Comparison of ENCODE assay signal across 21 cellular contexts in the genomic region with DNA sequence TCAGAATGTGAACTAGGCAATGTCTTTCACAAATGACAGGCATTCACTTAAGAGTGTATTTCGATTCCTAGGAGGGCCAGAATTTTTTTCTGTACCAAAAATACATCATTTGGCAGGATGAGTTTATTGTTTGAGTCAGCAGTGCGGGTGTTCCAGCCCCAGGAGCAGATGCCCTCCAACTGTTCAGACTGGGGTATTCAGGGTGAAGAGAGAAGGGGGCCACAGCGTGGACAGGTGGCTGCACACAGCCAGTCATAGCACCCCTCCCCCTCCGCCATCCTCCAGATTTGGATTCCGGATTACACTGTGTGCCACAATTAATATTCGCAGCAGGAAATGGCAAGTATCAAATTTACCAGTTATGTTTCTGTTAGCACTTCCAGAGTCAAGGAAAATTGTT. TPM values are rescaled to one million over a fixed set of nuclear protein-coding genes. Genes with fewer than 3 reads are reported as not detected.
DNase-seq lines count a peak whose midpoint lies in the region; ATAC-seq and TF ChIP-seq lines count a peak whose summit lies in the region.
"Had no signal": no experiment of that assay in that cellular context is flagged by ENCODE, and none has a peak within 500 bp of the region (broad histone marks: within the 10 kb centered on the region; RNA-seq: fewer than 3 reads in every experiment).

No MANE protein-coding gene starts in this region.

- H3K4me3 ChIP-seq in neutrophil (ENCODE audit: low read depth in 1 of 2, low read length in 1 of 2) = no peak overlapping the region
- H3K4me3 ChIP-seq: prostate gland, tibial artery had no signal

- H3K27ac ChIP-seq in neutrophil = peak overlapping the region; percentile 68
- H3K27ac ChIP-seq: brain microvascular endothelial cell, prostate gland, tibial artery had no signal

- no peaks in the 10 kb centered on the region for H3K27me3 ChIP-seq in neutrophil
- H3K27me3 ChIP-seq: brain microvascular endothelial cell, tibial artery had no signal

- no peak overlapping the region for H3K4me3 Mint-ChIP-seq in activated CD8-positive, alpha-beta T cell treated with anti-CD3 and anti-CD28 coated beads for 36 hours
- H3K4me3 Mint-ChIP-seq in activated CD8-positive, alpha-beta T cell treated with anti-CD3 and anti-CD28 coated beads, Interleukin-2, amount 10 ng/mL, durations not matched to agents 7 days and 5 days = no peak overlapping the region
- peak overlapping the region in 1 of 5 experiments; percentile 48 for H3K4me3 Mint-ChIP-seq in brain

- H3K4me1 ChIP-seq in neutrophil (ENCODE audit: control insufficient read depth in 1 of 2, insufficient read depth in 1 of 2, low read depth in 1 of 2, low read length in 1 of 2) = peaks cover 43 to 65% of the 10 kb centered on the region in 2 experiments
- H3K4me1 ChIP-seq: prostate gland had no signal

- ATAC-seq in activated CD8-positive, alpha-beta T cell treated with anti-CD3 and anti-CD28 coated beads for 36 hours = no peak
- ATAC-seq in activated CD8-positive, alpha-beta T cell treated with anti-CD3 and anti-CD28 coated beads, Interleukin-2, amount 10 ng/mL, durations not matched to agents 7 days and 5 days = no peak
- no peak for ATAC-seq in GM21723 (IDR thresholded peaks at IDR 0.05; ENCODE audit: unreplicated experiment)
- no peak for ATAC-seq in HG03354 (IDR thresholded peaks at IDR 0.05; ENCODE audit: poor library complexity, severe bottlenecking, unreplicated experiment)
- ATAC-seq: left colon had no signal

- H3K36me3 ChIP-seq in neutrophil = peaks cover 88% of the 10 kb centered on the region
- H3K36me3 ChIP-seq: brain microvascular endothelial cell, prostate gland, tibial artery had no signal

- H3K36me3 Mint-ChIP-seq in activated CD8-positive, alpha-beta T cell treated with anti-CD3 and anti-CD28 coated beads for 36 hours (ENCODE audit: low read depth) = peaks cover 63% of the 10 kb centered on the region
- peaks cover 85% of the 10 kb centered on the region for H3K36me3 Mint-ChIP-seq in activated CD8-positive, alpha-beta T cell treated with anti-CD3 and anti-CD28 coated beads, Interleukin-2, amount 10 ng/mL, durations not matched to agents 7 days and 5 days (ENCODE audit: low read depth)
- peaks cover 30% of the 10 kb centered on the region for H3K36me3 Mint-ChIP-seq in brain

- CTCF ChIA-PET in activated CD8-positive, alpha-beta T cell treated with anti-CD3 and anti-CD28 coated beads for 36 hours (lab: Charles Lee) = interaction anchor here (1.3 to 4.3 kb wide), 2 partner anchors 9 to 11 kb away, joined by 3 to 37 read pairs; no protein-coding TSS in a partner anchor
- CTCF ChIA-PET in activated CD8-positive, alpha-beta T cell treated with anti-CD3 and anti-CD28 coated beads, Interleukin-2, amount 10 ng/mL, durations not matched to agents 7 days and 5 days (lab: Charles Lee) = no interaction called here

- no peak for TF ChIP-seq CTCF in activated CD8-positive, alpha-beta T cell treated with anti-CD3 and anti-CD28 coated beads for 36 hours (IDR thresholded peaks at IDR 0.05)
- TF ChIP-seq CTCF in brain (conservative IDR thresholded peaks at IDR 0.05) (no peak), neutrophil (IDR thresholded peaks at IDR 0.05) (no peak)

- no peak for DNase-seq in activated CD8-positive, alpha-beta T cell treated with anti-CD3 and anti-CD28 coated beads for 36 hours
- DNase-seq in activated CD8-positive, alpha-beta T cell treated with anti-CD3 and anti-CD28 coated beads, Interleukin-2, amount 10 ng/mL, durations not matched to agents 7 days and 5 days = no peak
- DNase-seq in NCI-H2171 treated with DMSO at 0.1 percent for 48 hours (lab: John Stamatoyannopoulos, UW) (peak; percentile 68), T-helper 1 cell (no peak)
- DNase-seq: activated CD4-positive, alpha-beta T cell treated with anti-CD3 and anti-CD28 coated beads, Interleukin-2, amount 50 U/mL, for 1 hour; brain microvascular endothelial cell; C1 segment of cervical spinal cord; left colon; mesenchymal stem cell; MM.1S; NCI-H1436 treated with DMSO at 0.1 percent for 48 hours; NCI-H226; stimulated activated CD4-positive, alpha-beta T cell treated with anti-CD3 and anti-CD28 coated beads, Interleukin-1b, Interleukin-23, amount 100 ng/mL, for 48 hours; stimulated activated naive CD4-positive, alpha-beta T cell treated with Interleukin-2 at 50 U/mL for 16 hours; tibial artery had no signal

- no peaks in the 10 kb centered on the region for H3K9me3 Mint-ChIP-seq in activated CD8-positive, alpha-beta T cell treated with anti-CD3 and anti-CD28 coated beads for 36 hours
- H3K9me3 Mint-ChIP-seq in activated CD8-positive, alpha-beta T cell treated with anti-CD3 and anti-CD28 coated beads, Interleukin-2, amount 10 ng/mL, durations not matched to agents 7 days and 5 days (ENCODE audit: insufficient read depth) = no peaks in the 10 kb centered on the region
- peaks cover 0 to 3% (median 0%) of the 10 kb centered on the region in 5 experiments for H3K9me3 Mint-ChIP-seq in brain

- H3K27me3 Mint-ChIP-seq in activated CD8-positive, alpha-beta T cell treated with anti-CD3 and anti-CD28 coated beads for 36 hours = no peaks in the 10 kb centered on the region
- H3K27me3 Mint-ChIP-seq in activated CD8-positive, alpha-beta T cell treated with anti-CD3 and anti-CD28 coated beads, Interleukin-2, amount 10 ng/mL, durations not matched to agents 7 days and 5 days (ENCODE audit: low read depth) = no peaks in the 10 kb centered on the region
- H3K27me3 Mint-ChIP-seq in brain = no peaks in the 10 kb centered on the region

- peak overlapping the region; percentile 51 for H3K27ac Mint-ChIP-seq in activated CD8-positive, alpha-beta T cell treated with anti-CD3 and anti-CD28 coated beads for 36 hours
- no peak overlapping the region for H3K27ac Mint-ChIP-seq in activated CD8-positive, alpha-beta T cell treated with anti-CD3 and anti-CD28 coated beads, Interleukin-2, amount 10 ng/mL, durations not matched to agents 7 days and 5 days
- H3K27ac Mint-ChIP-seq in brain = peak overlapping the region in 3 of 5 experiments; percentile 38 to 91 (median 64)

- intact Hi-C loops in activated CD8-positive, alpha-beta T cell treated with anti-CD3 and anti-CD28 coated beads for 36 hours (cut with micrococcal nuclease) = no loop called here

- no peaks in the 10 kb centered on the region for H3K9me3 ChIP-seq in neutrophil
- H3K9me3 ChIP-seq: prostate gland, tibial artery had no signal

- POLR2A ChIA-PET in activated CD8-positive, alpha-beta T cell treated with anti-CD3 and anti-CD28 coated beads for 36 hours (lab: Charles Lee) = interaction anchor here (1.1 kb wide), 1 partner anchor 14 kb away, joined by 3 read pairs; no protein-coding TSS in a partner anchor
- POLR2A ChIA-PET in activated CD8-positive, alpha-beta T cell treated with anti-CD3 and anti-CD28 coated beads, Interleukin-2, amount 10 ng/mL, durations not matched to agents 7 days and 5 days (lab: Charles Lee) = no interaction called here

- H3K4me1 Mint-ChIP-seq in activated CD8-positive, alpha-beta T cell treated with anti-CD3 and anti-CD28 coated beads for 36 hours (ENCODE audit: low read depth) = peaks cover 83% of the 10 kb centered on the region
- H3K4me1 Mint-ChIP-seq in activated CD8-positive, alpha-beta T cell treated with anti-CD3 and anti-CD28 coated beads, Interleukin-2, amount 10 ng/mL, durations not matched to agents 7 days and 5 days (ENCODE audit: low read depth) = peaks cover 80% of the 10 kb centered on the region
- H3K4me1 Mint-ChIP-seq in brain = peaks cover 83% of the 10 kb centered on the region

RNA-seq across cellular contexts. Expression of gene RIPOR2, which starts 38.6 kb away (rescaled TPM):
- 10 to 100 TPM; 88.3 to 96.3 TPM for total RNA-seq in activated CD8-positive, alpha-beta T cell treated with anti-CD3 and anti-CD28 coated beads for 36 hours
- 100 to 1,000 TPM; 154 to 156 TPM for total RNA-seq in activated CD8-positive, alpha-beta T cell treated with anti-CD3 and anti-CD28 coated beads, Interleukin-2, amount 10 ng/mL, durations not matched to agents 7 days and 5 days
- 13.6 TPM for polyA plus RNA-seq in brain (ENCODE audit: insufficient read depth, low read depth, low replicate concordance)
- total RNA-seq: glomerular endothelial cell had no signal
